1 cellular context compared by ENCODE assay signal in genomic region chr10:122981066-122981464, GRCh38.
TF ChIP-seq lines count a peak whose summit lies in the region.

No MANE protein-coding gene starts in this region.

TF ChIP-seq in H1, 55 proteins besides CTCF, POLR2A, EP300 and RAD21:
- TF ChIP-seq CREB1 (IDR thresholded peaks at IDR 0.05) = no peak
- TF ChIP-seq SUZ12 (IDR thresholded peaks at IDR 0.05; ENCODE audit: low read length) = no peak
- no peak for TF ChIP-seq YY1 (IDR thresholded peaks at IDR 0.05; ENCODE audit: low read depth, low read length)
- TF ChIP-seq SIX5 (IDR thresholded peaks at IDR 0.05; ENCODE audit: low read depth, low read length) = no peak
- TF ChIP-seq SP2 (IDR thresholded peaks at IDR 0.05; ENCODE audit: low read length) = no peak
- TF ChIP-seq ASH2L (IDR thresholded peaks at IDR 0.05; ENCODE audit: low read length) = no peak
- no peak for TF ChIP-seq NANOG (IDR thresholded peaks at IDR 0.05; ENCODE audit: insufficient read depth, low read depth, low read length, poor library complexity, severe bottlenecking)
- TF ChIP-seq RBBP5 (IDR thresholded peaks at IDR 0.05; ENCODE audit: borderline replicate concordance, low read depth, low read length) = no peak
- no peak for TF ChIP-seq KDM1A (IDR thresholded peaks at IDR 0.05; ENCODE audit: borderline replicate concordance, low read length)
- no peak for TF ChIP-seq MAFK (IDR thresholded peaks at IDR 0.05; ENCODE audit: low read depth, low read length)
- no peak for TF ChIP-seq CEBPB (IDR thresholded peaks at IDR 0.05; ENCODE audit: low read depth, low read length)
- TF ChIP-seq ZNF274 (IDR thresholded peaks at IDR 0.05; ENCODE audit: borderline replicate concordance, extremely low read depth, low read length) = no peak
TF ChIP-seq in H1: peak in this region for 0.
